20 cellular contexts compared by ENCODE assay signal in genomic region chr7:105822806-105823205, GRCh38. TPM values are rescaled to one million over a fixed set of nuclear protein-coding genes. Genes with fewer than 3 reads are reported as not detected.
DNase-seq lines count a peak whose midpoint lies in the region; ATAC-seq, FAIRE-seq and TF ChIP-seq lines count a peak whose summit lies in the region.
"Had no signal": no experiment of that assay in that cellular context is flagged by ENCODE, and none has a peak within 500 bp of the region (broad histone marks: within the 10 kb centered on the region; RNA-seq: fewer than 3 reads in every experiment).

No MANE protein-coding gene starts in this region.

- H3K4me1 Mint-ChIP-seq in astrocyte (ENCODE audit: low read depth, unreplicated experiment) (peaks cover 5% of the 10 kb centered on the region), MCF 10A (ENCODE audit: insufficient read depth, unreplicated experiment) (peaks cover 21% of the 10 kb centered on the region)

- no peak overlapping the region for H3K4me3 ChIP-seq in SK-N-SH (ENCODE audit: low read depth in 2 of 2, low read length in 1 of 2)
- no peak overlapping the region for H3K4me3 ChIP-seq in astrocyte (ENCODE audit: insufficient read depth, low read depth, low read length)
- H3K4me3 ChIP-seq in kidney (ENCODE audit: low read length in 2 of 2), result no peak overlapping the region
- no peak overlapping the region for H3K4me3 ChIP-seq in HepG2 (replicated peaks in 1 of 3; ENCODE audit: insufficient read depth in 1 of 3, low read depth in 2 of 3, low read length in 3 of 3)
- H3K4me3 ChIP-seq: A549 had no signal

- H3K27ac ChIP-seq in SK-N-SH (ENCODE audit: low read depth in 2 of 2, low read length in 1 of 2) (no peak overlapping the region), astrocyte (ENCODE audit: low read depth, low read length) (no peak overlapping the region), kidney (ENCODE audit: low read depth in 2 of 2, low read length in 2 of 2) (no peak overlapping the region), HepG2 (ENCODE audit: extremely low read length, insufficient read depth, low read length) (no peak overlapping the region)
- H3K27ac ChIP-seq: 22Rv1, A549, C4-2B, HL-60 had no signal

- H3K9me3 Mint-ChIP-seq in astrocyte (ENCODE audit: unreplicated experiment) (peaks cover 2% of the 10 kb centered on the region), MCF 10A (ENCODE audit: unreplicated experiment) (no peaks in the 10 kb centered on the region)
- H3K9me3 Mint-ChIP-seq: H9 had no signal

- H3K4me1 ChIP-seq in SK-N-SH (ENCODE audit: control insufficient read depth in 1 of 2, insufficient read depth in 2 of 2, low read depth in 1 of 2, low read length in 1 of 2) (peaks cover 0 to 19% of the 10 kb centered on the region in 2 experiments; a peak in 3 of 4 replicates), astrocyte (ENCODE audit: insufficient read depth, low read length) (peaks cover 3% of the 10 kb centered on the region), kidney (ENCODE audit: control insufficient read depth in 1 of 2, insufficient read depth in 1 of 2, low read depth in 1 of 2, low read length in 2 of 2) (no peaks in the 10 kb centered on the region), HepG2 (ENCODE audit: insufficient read depth, low read length) (peaks cover 22% of the 10 kb centered on the region)

- CTCF ChIA-PET in SK-N-SH (lab: Yijun Ruan, JAX) (interaction anchor here (0.6 to 1.5 kb wide), 6 partner anchors 11 to 355 kb away, joined by 3 to 6 read pairs (median 4); partner anchors contain the start of gene ATXN7L1), HepG2 (lab: Yijun Ruan, JAX; ENCODE audit: low intra/inter-chr PET ratio, low total read pairs) (no interaction called here), MCF 10A (lab: Yijun Ruan, JAX) (interaction anchor here (0.6 to 0.8 kb wide), 6 partner anchors 25 to 344 kb away, joined by 3 to 4 read pairs (median 3); no protein-coding TSS in a partner anchor)

- H3K9me2 ChIP-seq in SK-N-SH, result no peaks in the 10 kb centered on the region

- no peaks in the 10 kb centered on the region for H3K79me2 ChIP-seq in SK-N-SH (ENCODE audit: insufficient read depth)
- no peaks in the 10 kb centered on the region for H3K79me2 ChIP-seq in astrocyte (ENCODE audit: insufficient read depth, low read length)
- H3K79me2 ChIP-seq in HepG2 (ENCODE audit: insufficient read depth, low read length), result no peaks in the 10 kb centered on the region

- H3K27me3 Mint-ChIP-seq in astrocyte (ENCODE audit: low read depth, unreplicated experiment), result no peaks in the 10 kb centered on the region
- H3K27me3 Mint-ChIP-seq in MCF 10A (ENCODE audit: insufficient read depth, unreplicated experiment), result no peaks in the 10 kb centered on the region
- H3K27me3 Mint-ChIP-seq: CD4-positive, alpha-beta T cell had no signal

- POLR2A ChIA-PET in SK-N-SH (lab: Yijun Ruan, JAX) (no interaction called here), HepG2 (lab: Yijun Ruan, JAX) (no interaction called here), MCF 10A (lab: Yijun Ruan, JAX) (no interaction called here)

- no peak for TF ChIP-seq RAD21 in SK-N-SH (IDR thresholded peaks at IDR 0.05; ENCODE audit: low read length)
- TF ChIP-seq RAD21 in HepG2 (CRISPR knock-in tag; IDR thresholded peaks at IDR 0.05), result no peak

- intact Hi-C loops in kidney (cut with DNase I) (no loop called here), HepG2 (cut with micrococcal nuclease; ENCODE audit: unreplicated experiment) (no loop called here), MCF 10A (cut with micrococcal nuclease) (no loop called here)

- no peak for TF ChIP-seq CTCF in SK-N-SH (IDR thresholded peaks at IDR 0.05)
- no peak for TF ChIP-seq CTCF in astrocyte (IDR thresholded peaks at IDR 0.05; ENCODE audit: insufficient read depth, low read depth, low read length)
- TF ChIP-seq CTCF in kidney (IDR thresholded peaks at IDR 0.05; ENCODE audit: borderline replicate concordance, extremely low read depth, insufficient read depth), result no peak
- TF ChIP-seq CTCF in HepG2 (CRISPR knock-in tag; IDR thresholded peaks at IDR 0.05), result no peak
- TF ChIP-seq CTCF in MCF 10A (IDR thresholded peaks at IDR 0.05; ENCODE audit: unreplicated experiment), result no peak

- H3K27me3 ChIP-seq in SK-N-SH (ENCODE audit: insufficient read depth), result no peaks in the 10 kb centered on the region
- no peaks in the 10 kb centered on the region for H3K27me3 ChIP-seq in astrocyte (ENCODE audit: insufficient read depth, low read length)
- H3K27me3 ChIP-seq in HepG2 (ENCODE audit: control insufficient read depth in 1 of 2, insufficient read depth in 2 of 2, low read length in 2 of 2), result no peaks in the 10 kb centered on the region

- H3K9ac ChIP-seq in SK-N-SH (no peak overlapping the region), astrocyte (ENCODE audit: low read length) (no peak overlapping the region), kidney (ENCODE audit: low read length in 2 of 2) (no peak overlapping the region), HepG2 (ENCODE audit: insufficient read depth, low read depth, low read length) (no peak overlapping the region)

- H2AFZ ChIP-seq in SK-N-SH (ENCODE audit: low read depth), result no peak overlapping the region
- H2AFZ ChIP-seq in astrocyte (ENCODE audit: low read depth, low read length), result no peak overlapping the region
- no peak overlapping the region for H2AFZ ChIP-seq in HepG2 (ENCODE audit: low read length)

- DNase-seq in SK-N-SH, result no peak
- peak; percentile 70 for DNase-seq in astrocyte (ENCODE audit: low read depth)
- no peak for DNase-seq in kidney
- no peak for DNase-seq in HepG2 (ENCODE audit: low spot score)
- no peak for DNase-seq in MCF 10A (ENCODE audit: unreplicated experiment)
- DNase-seq: AML-193; CD4-positive, alpha-beta T cell; DMS79 treated with DMSO at 0.1 percent for 48 hours; GF-D8; H9; KBM-7 had no signal

- BruUV-seq in HepG2 (replicated peaks; lab: Mats Ljungman, UMichigan) (no TSS peak), MCF 10A (replicated peaks; lab: Mats Ljungman, UMichigan) (no TSS peak)

- in situ Hi-C loops in HepG2 (cut with HindIII; ENCODE audit: extremely low pct_ligation_motif_present, low pct_unique_long_range_greater_than_20kb), result no loop called here

- FAIRE-seq in astrocyte (lab: Jason Lieb, UNC) (no peak), kidney (lab: Jason Lieb, UNC) (peak; percentile 25), HepG2 (lab: Jason Lieb, UNC) (no peak)
- FAIRE-seq: A549, GM19239, H1 had no signal

- H3K4me2 ChIP-seq in SK-N-SH (no peak overlapping the region), astrocyte (ENCODE audit: low read length) (no peak overlapping the region), HepG2 (ENCODE audit: low read depth, low read length) (no peak overlapping the region)
- H3K4me2 ChIP-seq: A549 had no signal

- WGBS in SK-N-SH (ENCODE audit: low lambda C conversion rate), result 90% methylated on average over 1 of the region's 1 CpG
- 100% methylated on average over 1 of the region's 1 CpG for WGBS in HepG2 (ENCODE audit: low lambda C conversion rate)

- ATAC-seq in SK-N-SH treated with all-trans-retinoic acid at 6 μM for 48 hours (no peak), HG02973 (IDR thresholded peaks at IDR 0.05; ENCODE audit: unreplicated experiment) (no peak), HepG2 (no peak)
- ATAC-seq: A549 had no signal

- H3K4me3 Mint-ChIP-seq in astrocyte (ENCODE audit: unreplicated experiment), result no peak overlapping the region
- no peak overlapping the region for H3K4me3 Mint-ChIP-seq in MCF 10A (ENCODE audit: unreplicated experiment)
- H3K4me3 Mint-ChIP-seq: CD4-positive, alpha-beta T cell; H9; IgD-negative memory B cell had no signal

- no peak overlapping the region for H3K27ac Mint-ChIP-seq in astrocyte (ENCODE audit: unreplicated experiment)
- no peak overlapping the region for H3K27ac Mint-ChIP-seq in MCF 10A (ENCODE audit: low read depth, unreplicated experiment)
- H3K27ac Mint-ChIP-seq: CD4-positive, alpha-beta T cell; H9; IgD-negative memory B cell had no signal

- H3K36me3 Mint-ChIP-seq in astrocyte (ENCODE audit: low read depth, unreplicated experiment), result no peaks in the 10 kb centered on the region
- no peaks in the 10 kb centered on the region for H3K36me3 Mint-ChIP-seq in MCF 10A (ENCODE audit: insufficient read depth, unreplicated experiment)

- no peaks in the 10 kb centered on the region for H4K20me1 ChIP-seq in SK-N-SH (ENCODE audit: insufficient read depth)
- H4K20me1 ChIP-seq in astrocyte (ENCODE audit: insufficient read depth, low read length), result no peaks in the 10 kb centered on the region
- no peaks in the 10 kb centered on the region for H4K20me1 ChIP-seq in HepG2 (ENCODE audit: insufficient read depth, low read length)

- H3K9me3 ChIP-seq in SK-N-SH (no peaks in the 10 kb centered on the region), astrocyte (ENCODE audit: insufficient read depth, low read depth, low read length) (no peaks in the 10 kb centered on the region), kidney (ENCODE audit: control insufficient read depth in 1 of 2, low read length in 2 of 2) (no peaks in the 10 kb centered on the region), HepG2 (ENCODE audit: low read length) (no peaks in the 10 kb centered on the region)
- H3K9me3 ChIP-seq: A549 had no signal

- no peak for TF ChIP-seq EP300 in SK-N-SH (IDR thresholded peaks at IDR 0.05; ENCODE audit: borderline replicate concordance in 1 of 2, low read depth in 1 of 2, low read length in 1 of 2)
- no peak for TF ChIP-seq EP300 in HepG2 (IDR thresholded peaks at IDR 0.05; ENCODE audit: low read depth in 2 of 2, low read length in 2 of 2)
- TF ChIP-seq EP300 in HepG2 (CRISPR knock-in tag; IDR thresholded peaks at IDR 0.05; ENCODE audit: borderline replicate concordance), result no peak

- no peaks in the 10 kb centered on the region for H3F3A ChIP-seq in SK-N-SH (replicated peaks; ENCODE audit: insufficient read depth)

- H3K36me3 ChIP-seq in SK-N-SH (replicated peaks in 1 of 2; ENCODE audit: control insufficient read depth in 1 of 2, insufficient read depth in 2 of 2, low read length in 1 of 2) (no peaks in the 10 kb centered on the region), astrocyte (ENCODE audit: insufficient read depth, low read length) (no peaks in the 10 kb centered on the region), kidney (ENCODE audit: control insufficient read depth in 1 of 2, insufficient read depth in 2 of 2, low read length in 2 of 2) (no peaks in the 10 kb centered on the region), HepG2 (replicated peaks in 1 of 2; ENCODE audit: control insufficient read depth in 1 of 2, insufficient read depth in 2 of 2, low read length in 2 of 2) (no peaks in the 10 kb centered on the region)

- no peak for TF ChIP-seq POLR2A in HepG2 (IDR thresholded peaks at IDR 0.05; ENCODE audit: insufficient read depth in 1 of 2, low read depth in 2 of 2, low read length in 2 of 2)

RNA-seq across cellular contexts. Expression of gene ATXN7L1, which starts 53.6 kb away (rescaled TPM):
- polyA plus RNA-seq in SK-N-SH (2012; rRNA removed) (6.0 and 6.2 TPM in 2 replicates), kidney (ENCODE audit: insufficient read depth, low read depth, low replicate concordance) (12.5 TPM), HepG2 (2011; rRNA removed) (4.1 and 4.3 TPM in 2 replicates)
- polyA plus RNA-seq in SK-N-SH (2012; cell fraction: cytosol; rRNA removed), result 6.9 and 9.9 TPM in 2 replicates
- 7.5 and 8.7 TPM in 2 replicates for polyA plus RNA-seq in SK-N-SH (2012; cell fraction: nucleus; rRNA removed)
- total RNA-seq in astrocyte (7.1 and 7.6 TPM in 2 replicates), kidney (18.5 TPM), HepG2 (2016; rRNA removed; fragmentation: Illumina TruSeq; extraction: Trizol) (7.7 and 7.8 TPM in 2 replicates), MCF 10A (2022) (8.1 and 10.0 TPM in 2 replicates)
- total RNA-seq in HepG2 (2016; cell fraction: cytosol; rRNA removed; fragmentation: Illumina TruSeq; extraction: Trizol; ENCODE audit: low read depth), result 5.5 and 6.6 TPM in 2 replicates
- 6.4 and 8.4 TPM in 2 replicates for total RNA-seq in HepG2 (2016; cell fraction: insoluble cytoplasmic fraction; rRNA removed; fragmentation: Illumina TruSeq; extraction: Trizol)
- total RNA-seq in HepG2 (2016; cell fraction: membrane; rRNA removed; fragmentation: Illumina TruSeq; extraction: Trizol), result 6.2 and 7.4 TPM in 2 replicates
- 11.2 and 17.2 TPM in 2 replicates for total RNA-seq in HepG2 (2016; cell fraction: nucleus; rRNA removed; fragmentation: Illumina TruSeq; extraction: Trizol)
- polyA plus RNA-seq in HepG2 (2011; cell fraction: cytosol; rRNA removed), result 1.3 and 1.7 TPM in 2 replicates
- 11.3 and 12.0 TPM in 2 replicates for polyA plus RNA-seq in HepG2 (2011; cell fraction: nucleus; rRNA removed)
- 4.3 and 5.7 TPM in 2 replicates for polyA plus RNA-seq in HepG2 (2012)
- polyA plus RNA-seq in HepG2 (2016; cell fraction: cytosol; fragmentation: Illumina TruSeq; extraction: Trizol; ENCODE audit: low read depth), result 7.6 and 8.7 TPM in 2 replicates
- polyA plus RNA-seq in HepG2 (2016; cell fraction: insoluble cytoplasmic fraction; fragmentation: Illumina TruSeq; extraction: Trizol; ENCODE audit: low read depth), result 7.7 and 8.4 TPM in 2 replicates
- 7.2 and 7.9 TPM in 2 replicates for polyA plus RNA-seq in HepG2 (2016; cell fraction: membrane; fragmentation: Illumina TruSeq; extraction: Trizol; ENCODE audit: low read depth)
- polyA plus RNA-seq in HepG2 (2016; cell fraction: nucleus; fragmentation: Illumina TruSeq; extraction: Trizol; ENCODE audit: insufficient read depth, low read depth), result 19.9 and 21.6 TPM in 2 replicates
- polyA minus RNA-seq in HepG2 (2011; rRNA and poly(A)+ RNA removed; ENCODE audit: low replicate concordance), result 6.4 and 6.7 TPM in 2 replicates
- polyA minus RNA-seq in HepG2 (2011; cell fraction: cytosol; rRNA and poly(A)+ RNA removed), result 1.5 and 4.4 TPM in 2 replicates
- polyA minus RNA-seq in HepG2 (2011; cell fraction: nucleus; rRNA and poly(A)+ RNA removed), result 16.5 and 21.3 TPM in 2 replicates
